Comparison of ENCODE assay signal across 11 cellular contexts in genomic region chr12:29796823-29797263, GRCh38. TPM values are rescaled to one million over a fixed set of nuclear protein-coding genes. Genes with fewer than 3 reads are reported as not detected.
DNase-seq lines count a peak whose midpoint lies in the region; FAIRE-seq and TF ChIP-seq lines count a peak whose summit lies in the region.
"Had no signal": no experiment of that assay in that cellular context is flagged by ENCODE, and none has a peak within 500 bp of the region (broad histone marks: within the 10 kb centered on the region; RNA-seq: fewer than 3 reads in every experiment).

No MANE protein-coding gene starts in this region.

- in situ Hi-C loops in brain microvascular endothelial cell (cut with HindIII; ENCODE audit: low pct_ligation_motif_present, low sequenced_read_pairs), result no loop called here

- H3K4me1 Mint-ChIP-seq in endothelial cell (ENCODE audit: unreplicated experiment), result no peaks in the 10 kb centered on the region

- DNase-seq in HFF-Myc (ENCODE audit: extremely low read depth, low read depth) (peak; percentile 31), brain microvascular endothelial cell (peak; percentile 82), testis (peak; percentile 19), occipital lobe (lab: John Stamatoyannopoulos, UW) (no peak), endothelial cell (ENCODE audit: low spot score) (no peak), GM12891 (ENCODE audit: insufficient read length, low spot score) (no peak), NCI-H524 treated with DMSO at 0.1 percent for 48 hours (lab: John Stamatoyannopoulos, UW) (no peak)
- DNase-seq: activated CD8-positive, alpha-beta T cell treated with anti-CD3 and anti-CD28 coated beads, Interleukin-2, amount 10 ng/mL, durations not matched to agents 7 days and 5 days; RPMI8226 had no signal

- peaks cover 5% of the 10 kb centered on the region for H3K9me3 Mint-ChIP-seq in endothelial cell (ENCODE audit: unreplicated experiment)

- H3K9me3 ChIP-seq in iPS-20b (ENCODE audit: insufficient read depth, low read depth, low read length) (peaks cover 21% of the 10 kb centered on the region), testis (no peaks in the 10 kb centered on the region)

- H3K36me3 ChIP-seq in brain microvascular endothelial cell (replicated peaks), result no peaks in the 10 kb centered on the region
- H3K36me3 ChIP-seq in iPS-20b (ENCODE audit: insufficient read depth, low read depth, low read length), result no peaks in the 10 kb centered on the region
- H3K36me3 ChIP-seq in testis (ENCODE audit: low read depth, missing control alignments), result no peaks in the 10 kb centered on the region

- H3K4me3 ChIP-seq in HFF-Myc (replicated peaks; ENCODE audit: low read depth, low read length) (no peak overlapping the region), brain microvascular endothelial cell (ENCODE audit: low read depth, low read length) (no peak overlapping the region), iPS-20b (ENCODE audit: low read length) (no peak overlapping the region), testis (no peak overlapping the region)
- H3K4me3 ChIP-seq: GM23338 had no signal

- intact Hi-C loops in testis (cut with DNase I; ENCODE audit: low total_unique reads), result no loop called here

- H3K4me3 Mint-ChIP-seq in endothelial cell (ENCODE audit: unreplicated experiment), result no peak overlapping the region
- H3K4me3 Mint-ChIP-seq: activated CD8-positive, alpha-beta T cell treated with anti-CD3 and anti-CD28 coated beads, Interleukin-2, amount 10 ng/mL, durations not matched to agents 7 days and 5 days; GM23338 had no signal

- 51 to 54% methylated on average over 6 of the region's 6 CpGs for WGBS in testis, 2 donors

- H3K27ac Mint-ChIP-seq in endothelial cell (ENCODE audit: unreplicated experiment), result no peak overlapping the region
- H3K27ac Mint-ChIP-seq: activated CD8-positive, alpha-beta T cell treated with anti-CD3 and anti-CD28 coated beads, Interleukin-2, amount 10 ng/mL, durations not matched to agents 7 days and 5 days; GM23338 had no signal

- H3K27me3 ChIP-seq in brain microvascular endothelial cell (replicated peaks) (no peaks in the 10 kb centered on the region), iPS-20b (ENCODE audit: insufficient read depth, low read length) (no peaks in the 10 kb centered on the region), testis (no peaks in the 10 kb centered on the region)

- H3K9ac ChIP-seq in iPS-20b (ENCODE audit: low read depth, low read length), result 0 out of 2 replicates have a peak overlapping the region, but pooled peaks have one; percentile 5

- FAIRE-seq in GM12891 (lab: Jason Lieb, UNC), result no peak

- H3K27ac ChIP-seq in brain microvascular endothelial cell (no peak overlapping the region), iPS-20b (ENCODE audit: low read length) (no peak overlapping the region), testis (no peak overlapping the region)

- no peaks in the 10 kb centered on the region for H3K27me3 Mint-ChIP-seq in endothelial cell (ENCODE audit: unreplicated experiment)

- H3K36me3 Mint-ChIP-seq in endothelial cell (ENCODE audit: low read depth, unreplicated experiment), result no peaks in the 10 kb centered on the region

- H3K4me1 ChIP-seq in iPS-20b (ENCODE audit: insufficient read depth, low read length), result peaks cover 24% of the 10 kb centered on the region
- no peaks in the 10 kb centered on the region for H3K4me1 ChIP-seq in testis

- TF ChIP-seq CTCF in HFF-Myc (IDR thresholded peaks at IDR 0.05; ENCODE audit: low read depth, low read length, missing control alignments) (no peak), brain microvascular endothelial cell (IDR thresholded peaks at IDR 0.05; ENCODE audit: low read depth, low read length, missing control alignments) (no peak), testis (IDR thresholded peaks at IDR 0.05) (no peak), endothelial cell (IDR thresholded peaks at IDR 0.05; ENCODE audit: unreplicated experiment) (no peak)

- TF ChIP-seq POLR2A in testis (IDR thresholded peaks at IDR 0.05) (no peak), GM12891 (IDR thresholded peaks at IDR 0.05; ENCODE audit: low read depth, low read length) (no peak)

TF ChIP-seq in GM12891, 5 proteins besides CTCF, POLR2A, EP300 and RAD21:
- no peak for TF ChIP-seq POLR2AphosphoS5 (IDR thresholded peaks at IDR 0.05; ENCODE audit: low read depth, low read length)
- TF ChIP-seq TAF1 (IDR thresholded peaks at IDR 0.05; ENCODE audit: low read depth, low read length), result no peak
- TF ChIP-seq PAX5 (IDR thresholded peaks at IDR 0.05; ENCODE audit: insufficient read depth, low read length, severe bottlenecking), result no peak
- no peak for TF ChIP-seq POU2F2 (IDR thresholded peaks at IDR 0.05; ENCODE audit: low read depth, low read length)
- TF ChIP-seq SPI1 (IDR thresholded peaks at IDR 0.05; ENCODE audit: low read depth, low read length), result no peak

RNA-seq across cellular contexts. Expression of gene TMTC1, which starts 13.1 kb away (rescaled TPM):
- total RNA-seq in testis, result 10 to 100 TPM; 11.5 to 13.6 TPM
- polyA plus RNA-seq in testis (ENCODE audit: insufficient read depth, low read depth, low replicate concordance), result 8.4 TPM
- total RNA-seq in occipital lobe, result 40.4 TPM
- 0.95 TPM for total RNA-seq in endothelial cell (ENCODE audit: unreplicated experiment)
- 0.10 TPM for polyA plus RNA-seq in GM12891 (2012; ENCODE audit: low read depth, missing spikeins)
- total RNA-seq: activated CD8-positive, alpha-beta T cell treated with anti-CD3 and anti-CD28 coated beads, Interleukin-2, amount 10 ng/mL, durations not matched to agents 7 days and 5 days had no signal

Comparison
In these comparisons a context has a peak if more than half of its experiments do, and no peak if none do; other contexts are left out.
1. DNase-seq: peak in HFF-Myc (single experiment), brain microvascular endothelial cell (single experiment) and testis (single experiment); none in occipital lobe (single experiment), endothelial cell (single experiment), GM12891 (single experiment) and NCI-H524 treated with DMSO at 0.1 percent for 48 hours (single experiment).